8 cellular contexts compared by ENCODE assay signal in genomic region chr11:32891657-32892354, GRCh38. TPM values are rescaled to one million over a fixed set of nuclear protein-coding genes. Genes with fewer than 3 reads are reported as not detected.
DNase-seq lines count a peak whose midpoint lies in the region; ATAC-seq and TF ChIP-seq lines count a peak whose summit lies in the region.

No MANE protein-coding gene starts in this region.

- intact Hi-C loops in left ventricle myocardium superior (cut with micrococcal nuclease), result no loop called here

- peak overlapping the region; percentile 89 to 96 for H3K27ac ChIP-seq in right atrium auricular region
- peak overlapping the region; percentile 83 for H3K27ac ChIP-seq in caudate nucleus (ENCODE audit: low read depth, low read length)

- H3K9me3 ChIP-seq in right atrium auricular region, result no peaks in the 10 kb centered on the region

- peak overlapping the region; percentile 94 for H3K27ac Mint-ChIP-seq in mesothelial cell of epicardium

- H3K27me3 Mint-ChIP-seq in mesothelial cell of epicardium (ENCODE audit: low read depth), result no peaks in the 10 kb centered on the region

- peak overlapping the region; percentile 86 for H3K4me3 Mint-ChIP-seq in mesothelial cell of epicardium

- H3K4me1 Mint-ChIP-seq in mesothelial cell of epicardium, result peaks cover 32% of the 10 kb centered on the region

- no peaks in the 10 kb centered on the region for H3K9me3 Mint-ChIP-seq in mesothelial cell of epicardium

- H3K4me3 ChIP-seq in right atrium auricular region, result peak overlapping the region; percentile 86 to 95

- DNase-seq in right atrium auricular region (ENCODE audit: low spot score) (no peak), left ventricle myocardium superior (no peak), NCI-H526 (lab: John Stamatoyannopoulos, UW) (peak; percentile 68 to 88), caudate nucleus (lab: John Stamatoyannopoulos, UW) (peak in 1 of 61 donors; percentile 15), mesothelial cell of epicardium (ENCODE audit: low spot score in 2 of 2, unreplicated experiment in 2 of 2) (no peak), UCSD-AML1 (lab: John Stamatoyannopoulos, UW; ENCODE audit: unreplicated experiment) (no peak), SIG-M5 (lab: John Stamatoyannopoulos, UW) (no peak)

- peaks cover 0 to 22% of the 10 kb centered on the region in 2 donors for H3K4me1 ChIP-seq in right atrium auricular region

- TF ChIP-seq CTCF in right atrium auricular region (IDR thresholded peaks at IDR 0.05) (no peak), mesothelial cell of epicardium (IDR thresholded peaks at IDR 0.05; ENCODE audit: unreplicated experiment) (no peak)

- no peaks in the 10 kb centered on the region for H3K36me3 ChIP-seq in right atrium auricular region

- ATAC-seq in left ventricle myocardium superior (no peak), HG02763 (IDR thresholded peaks at IDR 0.05; ENCODE audit: unreplicated experiment) (no peak)

- no peaks in the 10 kb centered on the region for H3K36me3 Mint-ChIP-seq in mesothelial cell of epicardium

- H3K27me3 ChIP-seq in right atrium auricular region, result no peaks in the 10 kb centered on the region

RNA-seq across cellular contexts. Expression of gene QSER1, which starts 0.8 kb away (rescaled TPM):
- total RNA-seq in right atrium auricular region (10 to 100 TPM; 17.5 to 23.7 TPM), left ventricle myocardium superior (16.5 TPM), mesothelial cell of epicardium (62.6 to 64.9 TPM (median 63.0 TPM) in 3 replicates)

Comparison
In these comparisons a context has a peak if more than half of its experiments do, and no peak if none do; other contexts are left out.
1. DNase-seq: peak in NCI-H526 (2 of 2); none in right atrium auricular region (single experiment), left ventricle myocardium superior (single experiment), mesothelial cell of epicardium (0 of 2), UCSD-AML1 (single experiment) and SIG-M5 (single experiment).